Comparison of ENCODE assay signal across 13 cellular contexts in the genomic region with DNA sequence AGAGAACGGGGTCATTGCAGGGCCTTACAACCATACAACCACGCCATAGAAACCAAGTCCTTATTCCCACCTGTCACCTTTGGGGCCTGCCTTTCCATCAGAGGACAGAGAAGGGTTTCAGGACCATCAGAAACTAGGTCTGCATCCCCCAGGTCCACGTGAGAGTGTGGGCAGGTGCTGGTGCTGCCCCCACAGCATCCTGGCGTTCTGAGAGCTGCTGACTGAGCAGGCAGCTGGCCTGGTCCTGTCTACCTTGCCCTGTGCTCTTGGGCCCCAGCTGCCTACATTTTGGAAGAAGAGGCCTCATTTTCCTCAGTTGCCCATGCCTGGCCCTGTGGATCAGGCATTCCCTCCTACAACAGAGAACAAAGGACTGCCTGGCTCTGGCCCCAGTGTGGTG. TPM values are rescaled to one million over a fixed set of nuclear protein-coding genes. Genes with fewer than 3 reads are reported as not detected.
A peak's percentile ranks its signal among the peaks of the same experiment; 100 is the strongest.
DNase-seq lines count a peak whose midpoint lies in the region; ATAC-seq and TF ChIP-seq lines count a peak whose summit lies in the region.
"Had no signal": no experiment of that assay in that cellular context is flagged by ENCODE, and none has a peak within 500 bp of the region (broad histone marks: within the 10 kb centered on the region; RNA-seq: fewer than 3 reads in every experiment).

No MANE protein-coding gene starts in this region.

- H3K4me1 Mint-ChIP-seq in activated naive CD8-positive, alpha-beta T cell treated with anti-CD3 and anti-CD28 coated beads for 36 hours = peaks cover 5% of the 10 kb centered on the region
- peaks cover 4 to 72% (median 19%) of the 10 kb centered on the region in 4 donors for H3K4me1 Mint-ChIP-seq in naive thymus-derived CD8-positive, alpha-beta T cell

- H3K9me3 ChIP-seq in BLaER1 (no peaks in the 10 kb centered on the region), DND-41 (ENCODE audit: insufficient read depth, low read length, severe bottlenecking) (no peaks in the 10 kb centered on the region), gastroesophageal sphincter (no peaks in the 10 kb centered on the region)

- peak overlapping the region; percentile 54 for H3K27ac Mint-ChIP-seq in activated naive CD8-positive, alpha-beta T cell treated with anti-CD3 and anti-CD28 coated beads for 36 hours
- H3K27ac Mint-ChIP-seq in naive thymus-derived CD8-positive, alpha-beta T cell = peak overlapping the region in 9 of 10 donors; percentile 67 to 88 (median 81)
- H3K27ac Mint-ChIP-seq: activated T-helper 2 cell treated with anti-CD3 and anti-CD28 coated beads, Interferon-gamma antibody, Interleukin-2, Interleukin-4, amounts not matched to agents 10 μg/mL and 5 μg/mL and 100 μg/mL, durations not matched to agents 14 hours and 24 hours and 36 hours had no signal

- no peak overlapping the region for H3K4me3 Mint-ChIP-seq in activated naive CD8-positive, alpha-beta T cell treated with anti-CD3 and anti-CD28 coated beads for 36 hours
- peak overlapping the region in 1 of 10 donors; percentile 45 for H3K4me3 Mint-ChIP-seq in naive thymus-derived CD8-positive, alpha-beta T cell
- H3K4me3 Mint-ChIP-seq: central memory CD8-positive, alpha-beta T cell had no signal

- TF ChIP-seq POLR2A in gastroesophageal sphincter (IDR thresholded peaks at IDR 0.05) = no peak

- no peak for TF ChIP-seq EP300 in gastroesophageal sphincter (IDR thresholded peaks at IDR 0.05)

- H2AFZ ChIP-seq in DND-41 (ENCODE audit: low read depth, low read length) = no peak overlapping the region

- H3K4me3 ChIP-seq in BLaER1 (no peak overlapping the region), DND-41 (ENCODE audit: low read depth in 1 of 2, low read length in 2 of 2) (no peak overlapping the region), gastroesophageal sphincter (no peak overlapping the region)

- no peak overlapping the region for H3K4me2 ChIP-seq in BLaER1
- no peak overlapping the region for H3K4me2 ChIP-seq in DND-41 (ENCODE audit: insufficient read depth, low read length)

- H4K20me1 ChIP-seq in BLaER1 (peaks cover 34% of the 10 kb centered on the region), DND-41 (ENCODE audit: insufficient read depth, low read length) (peaks cover 37% of the 10 kb centered on the region)

- DNase-seq in DND-41 (no peak), G401 (ENCODE audit: low spot score) (no peak)
- DNase-seq in activated naive CD8-positive, alpha-beta T cell treated with anti-CD3 and anti-CD28 coated beads for 36 hours = no peak
- DNase-seq in naive thymus-derived CD8-positive, alpha-beta T cell = no peak
- DNase-seq: C1 segment of cervical spinal cord; NCI-H1105; stimulated activated CD4-positive, alpha-beta T cell treated with anti-CD3 and anti-CD28 coated beads, Interleukin-2, amount 100 ng/mL, for 24 hours; stimulated activated CD8-positive, alpha-beta memory T cell treated with anti-CD3 and anti-CD28 coated beads, Interleukin-4, amount 100 ng/mL, for 48 hours had no signal

- no peaks in the 10 kb centered on the region for H3K9me3 Mint-ChIP-seq in activated naive CD8-positive, alpha-beta T cell treated with anti-CD3 and anti-CD28 coated beads for 36 hours
- no peaks in the 10 kb centered on the region for H3K9me3 Mint-ChIP-seq in naive thymus-derived CD8-positive, alpha-beta T cell
- H3K9me3 Mint-ChIP-seq: activated T-helper 2 cell treated with anti-CD3 and anti-CD28 coated beads, Interferon-gamma antibody, Interleukin-2, Interleukin-4, amounts not matched to agents 10 μg/mL and 5 μg/mL and 100 μg/mL, durations not matched to agents 14 hours and 24 hours and 36 hours; central memory CD8-positive, alpha-beta T cell had no signal

- POLR2A ChIA-PET in naive thymus-derived CD8-positive, alpha-beta T cell (lab: Charles Lee) = interaction anchor here (0.7 to 14.8 kb wide), 12 partner anchors 11 to 174 kb away, joined by 3 to 235 read pairs (median 9); partner anchors contain the start of genes TCF25, VPS9D1 and ZNF276

- peaks cover 3% of the 10 kb centered on the region for H3K4me1 ChIP-seq in BLaER1
- H3K4me1 ChIP-seq in DND-41 (ENCODE audit: insufficient read depth, low read length) = no peaks in the 10 kb centered on the region
- H3K4me1 ChIP-seq in gastroesophageal sphincter = no peaks in the 10 kb centered on the region

- no peaks in the 10 kb centered on the region for H3K27me3 ChIP-seq in BLaER1
- no peaks in the 10 kb centered on the region for H3K27me3 ChIP-seq in DND-41 (ENCODE audit: insufficient read depth, low read length, poor library complexity)
- H3K27me3 ChIP-seq in gastroesophageal sphincter = no peaks in the 10 kb centered on the region

- ATAC-seq in DND-41 (ENCODE audit: insufficient read depth, low read depth) (0 out of 3 replicates have a peak, but pooled peaks have one; percentile 5), GM19328 (IDR thresholded peaks at IDR 0.05; ENCODE audit: unreplicated experiment) (no peak), gastroesophageal sphincter (no peak)
- no peak for ATAC-seq in naive thymus-derived CD8-positive, alpha-beta T cell

- H3K79me2 ChIP-seq in DND-41 (ENCODE audit: insufficient read depth, low read length) = peaks cover 9% of the 10 kb centered on the region; the same call in 1 of the 2 replicates

- H3K27me3 Mint-ChIP-seq in activated naive CD8-positive, alpha-beta T cell treated with anti-CD3 and anti-CD28 coated beads for 36 hours = no peaks in the 10 kb centered on the region
- H3K27me3 Mint-ChIP-seq in naive thymus-derived CD8-positive, alpha-beta T cell = no peaks in the 10 kb centered on the region
- H3K27me3 Mint-ChIP-seq: central memory CD8-positive, alpha-beta T cell had no signal

- H3K36me3 ChIP-seq in BLaER1 = peaks cover 100% of the 10 kb centered on the region
- peaks cover 90% of the 10 kb centered on the region for H3K36me3 ChIP-seq in DND-41 (ENCODE audit: insufficient read depth, low read length)
- peaks cover 0 to 33% of the 10 kb centered on the region in 2 donors for H3K36me3 ChIP-seq in gastroesophageal sphincter

- H3K9ac ChIP-seq in BLaER1 = peak overlapping the region; percentile 21; the same call in 1 of the 2 replicates
- no peak overlapping the region for H3K9ac ChIP-seq in DND-41 (ENCODE audit: low read depth, low read length)

- peak overlapping the region; percentile 18; the same call in 1 of the 2 replicates for H3K27ac ChIP-seq in BLaER1
- H3K27ac ChIP-seq in DND-41 (ENCODE audit: low read length) = no peak overlapping the region
- no peak overlapping the region for H3K27ac ChIP-seq in gastroesophageal sphincter

- H3K36me3 Mint-ChIP-seq in activated naive CD8-positive, alpha-beta T cell treated with anti-CD3 and anti-CD28 coated beads for 36 hours = peaks cover 36% of the 10 kb centered on the region
- peaks cover 0 to 34% (median 12%) of the 10 kb centered on the region in 3 donors for H3K36me3 Mint-ChIP-seq in naive thymus-derived CD8-positive, alpha-beta T cell

- TF ChIP-seq CTCF in DND-41 (IDR thresholded peaks at IDR 0.05; ENCODE audit: borderline replicate concordance, extremely low read depth, low read length, poor library complexity, severe bottlenecking) = no peak
- no peak for TF ChIP-seq CTCF in gastroesophageal sphincter (IDR thresholded peaks at IDR 0.05)

- in situ Hi-C loops in G401 (cut with HindIII; ENCODE audit: low sequenced_read_pairs) = no loop called here

- 72 to 100% methylated on average over 2 of the region's 4 CpGs for whole genome bisulfite sequencing in gastroesophageal sphincter (ENCODE audit: low coverage in 1 of 2), 2 donors

RNA-seq across cellular contexts. Expression of gene ZNF276, which starts 21.6 kb away (rescaled TPM):
- total RNA-seq in activated naive CD8-positive, alpha-beta T cell treated with anti-CD3 and anti-CD28 coated beads for 36 hours = 10 to 100 TPM; 24.7 to 24.9 TPM
- total RNA-seq in naive thymus-derived CD8-positive, alpha-beta T cell = 100 to 1,000 TPM; 168 to 171 TPM
- polyA plus RNA-seq in naive thymus-derived CD8-positive, alpha-beta T cell = 10 to 100 TPM; 15.0 to 56.0 (median 19.6) TPM
- 7.8 and 19.9 TPM in 2 replicates for total RNA-seq in G401 (2014; rRNA removed; shearing (Covaris generic))
- 10 to 100 TPM; 16.7 to 45.8 (median 18.2) TPM for total RNA-seq in gastroesophageal sphincter

RNA-seq across cellular contexts. Expression of gene VPS9D1, which starts 22.2 kb away (rescaled TPM):
- total RNA-seq in activated naive CD8-positive, alpha-beta T cell treated with anti-CD3 and anti-CD28 coated beads for 36 hours = 1 to 10 TPM; 1.6 TPM
- total RNA-seq in naive thymus-derived CD8-positive, alpha-beta T cell = 10 to 100 TPM; 16.5 to 17.0 TPM
- polyA plus RNA-seq in naive thymus-derived CD8-positive, alpha-beta T cell = 1 to 10 TPM in 1 of 3 donors, under 1 TPM in 2; 0.53 to 1.3 (median 0.91) TPM
- total RNA-seq in G401 (2014; rRNA removed; shearing (Covaris generic)) = 7.3 and 7.6 TPM in 2 replicates
- total RNA-seq in gastroesophageal sphincter = 10 to 100 TPM in 1 of 4 donors, 1 to 10 TPM in 3; 4.4 to 10.1 (median 7.3) TPM

RNA-seq across cellular contexts. Expression of gene SPATA2L, which starts 41.4 kb away (rescaled TPM):
- 1 to 10 TPM; 3.2 to 3.3 TPM for total RNA-seq in activated naive CD8-positive, alpha-beta T cell treated with anti-CD3 and anti-CD28 coated beads for 36 hours
- 1 to 10 TPM; 6.9 to 8.1 TPM for total RNA-seq in naive thymus-derived CD8-positive, alpha-beta T cell
- polyA plus RNA-seq in naive thymus-derived CD8-positive, alpha-beta T cell = 1 to 10 TPM; 3.5 to 6.4 (median 5.4) TPM
- total RNA-seq in G401 (2014; rRNA removed; shearing (Covaris generic)) = 94.8 and 114 TPM in 2 replicates
- total RNA-seq in gastroesophageal sphincter = 10 to 100 TPM in 3 of 4 donors, 1 to 10 TPM in 1; 8.7 to 21.8 (median 13.2) TPM

RNA-seq across cellular contexts. Expression of gene CDK10, which starts 56.5 kb away (rescaled TPM):
- total RNA-seq in activated naive CD8-positive, alpha-beta T cell treated with anti-CD3 and anti-CD28 coated beads for 36 hours = 10 to 100 TPM; 72.9 to 77.0 TPM
- total RNA-seq in naive thymus-derived CD8-positive, alpha-beta T cell = 100 to 1,000 TPM; 129 to 135 TPM
- polyA plus RNA-seq in naive thymus-derived CD8-positive, alpha-beta T cell = 10 to 100 TPM; 25.4 to 63.3 (median 27.3) TPM
- total RNA-seq in G401 (2014; rRNA removed; shearing (Covaris generic)) = 57.2 and 58.8 TPM in 2 replicates
- total RNA-seq in gastroesophageal sphincter = 10 to 100 TPM; 24.1 to 44.0 (median 28.9) TPM
